Comparison of ENCODE assay signal across 11 cellular contexts in genomic region chr6:42820509-42821340, GRCh38.
DNase-seq lines count a peak whose midpoint lies in the region; ATAC-seq and TF ChIP-seq lines count a peak whose summit lies in the region.
"Had no signal": no experiment of that assay in that cellular context is flagged by ENCODE, and none has a peak within 500 bp of the region (broad histone marks: within the 10 kb centered on the region; RNA-seq: fewer than 3 reads in every experiment).

No MANE protein-coding gene starts in this region.

- ATAC-seq in HG02610 (IDR thresholded peaks at IDR 0.05; ENCODE audit: unreplicated experiment): no peak

- H3K4me3 ChIP-seq in ACC112 (ENCODE audit: low read depth, low read length): peak overlapping the region; percentile 45; the same call in 1 of the 2 replicates
- H3K4me3 ChIP-seq: ovary had no signal

- H3K4me1 Mint-ChIP-seq in nephron progenitor cell: peaks cover 32% of the 10 kb centered on the region

- H3K36me3 ChIP-seq in ACC112 (ENCODE audit: insufficient read depth, low read length): no peaks in the 10 kb centered on the region
- H3K36me3 ChIP-seq: ovary had no signal

- no peaks in the 10 kb centered on the region for H3K9me3 Mint-ChIP-seq in nephron progenitor cell

- H3K27me3 Mint-ChIP-seq in nephron progenitor cell (ENCODE audit: low read depth, poor library complexity): no peaks in the 10 kb centered on the region

- H3K4me1 ChIP-seq in ACC112 (ENCODE audit: control insufficient read depth, insufficient read depth, low read length, unreplicated experiment): peaks cover 10% of the 10 kb centered on the region

- H3K36me3 Mint-ChIP-seq in nephron progenitor cell (ENCODE audit: low read depth): no peaks in the 10 kb centered on the region

- H3K4me3 Mint-ChIP-seq in nephron progenitor cell: no peak overlapping the region

- no peak for TF ChIP-seq CTCF in nephron progenitor cell (IDR thresholded peaks at IDR 0.05)

- H2AFZ ChIP-seq in ACC112 (ENCODE audit: low read length, unreplicated experiment): peak overlapping the region; percentile 58

- H3K27ac Mint-ChIP-seq in nephron progenitor cell: peak overlapping the region; percentile 89

- H3K27ac ChIP-seq in ACC112 (ENCODE audit: low read depth, low read length): no peak overlapping the region
- H3K27ac ChIP-seq: C4-2B had no signal

- DNase-seq in NCI-H69 (lab: John Stamatoyannopoulos, UW) (peak; percentile 54), globus pallidus (ENCODE audit: low spot score) (peak; percentile 38), nephron progenitor cell (no peak), germinal center (ENCODE audit: low spot score) (no peak), NCI-H1694 (lab: John Stamatoyannopoulos, UW) (no peak)
- DNase-seq in stimulated activated naive CD4-positive, alpha-beta T cell (lab: John Stamatoyannopoulos, UW): no peak
- DNase-seq: T1000 had no signal

- no peaks in the 10 kb centered on the region for H3K79me2 ChIP-seq in ACC112 (ENCODE audit: control insufficient read depth, insufficient read depth, low read length, unreplicated experiment)

- no peaks in the 10 kb centered on the region for H3K27me3 ChIP-seq in ACC112 (ENCODE audit: insufficient read depth, low read length)
- H3K27me3 ChIP-seq: ovary had no signal

Comparison
In these comparisons a context has a peak if more than half of its experiments do, and no peak if none do; other contexts are left out.
1. DNase-seq: peak in NCI-H69 (single experiment) and globus pallidus (single experiment); none in nephron progenitor cell (single experiment), germinal center (single experiment), NCI-H1694 (single experiment) and stimulated activated naive CD4-positive, alpha-beta T cell (0 of 6).